In genomic region chr17:20009302-20010098, GRCh38 we compare ENCODE assay signal across 1 cellular context.
TF ChIP-seq lines count a peak whose summit lies in the region.

TSS of gene SPECC1 (plus strand) at chr17:20009359. CDS start at chr17:20096652, 87,293 bp downstream.

TF ChIP-seq in GM12878, 131 proteins besides CTCF, POLR2A, EP300 and RAD21 (continued from another document):
- TF ChIP-seq SRF (IDR thresholded peaks at IDR 0.05; ENCODE audit: low read depth in 2 of 2, low read length in 2 of 2) (0 out of 4 replicates have a peak, but pooled peaks of 1 of the 2 experiments have one; percentile 31), ZBTB4 (CRISPR knock-in tag; IDR thresholded peaks at IDR 0.05) (no peak), TARDBP (IDR thresholded peaks at IDR 0.05; ENCODE audit: borderline replicate concordance) (0 out of 2 replicates have a peak, but pooled peaks have one; percentile 51), TBL1XR1 (IDR thresholded peaks at IDR 0.05; ENCODE audit: low read depth, low read length) (no peak), IKZF1 (conservative IDR thresholded peaks at IDR 0.05) (peak; percentile 85), BCL11A (IDR thresholded peaks at IDR 0.05; ENCODE audit: low read depth, low read length) (no peak), NFYA (IDR thresholded peaks at IDR 0.05; ENCODE audit: borderline replicate concordance, low read depth, low read length) (no peak), CBX3 (IDR thresholded peaks at IDR 0.05; ENCODE audit: borderline replicate concordance, low read depth) (no peak), SMC3 (IDR thresholded peaks at IDR 0.05; ENCODE audit: borderline replicate concordance, low read length) (0 out of 2 replicates have a peak, but pooled peaks have one; percentile 40), ASH2L (IDR thresholded peaks at IDR 0.05; ENCODE audit: borderline replicate concordance, low read depth) (no peak), NKRF (conservative IDR thresholded peaks at IDR 0.05) (0 out of 2 replicates have a peak, but pooled peaks have one; percentile 27), BHLHE40 (IDR thresholded peaks at IDR 0.05; ENCODE audit: borderline replicate concordance in 1 of 2, low read depth in 2 of 2, low read length in 1 of 2) (peak; percentile 22 to 62; a peak in 3 of 4 replicates), MAX (IDR thresholded peaks at IDR 0.05; ENCODE audit: low read depth, low read length) (no peak), E4F1 (IDR thresholded peaks at IDR 0.05; ENCODE audit: borderline replicate concordance, partially characterized antibody) (no peak), NR2F1 (conservative IDR thresholded peaks at IDR 0.05) (0 out of 2 replicates have a peak, but pooled peaks have one; percentile 21), USF1 (IDR thresholded peaks at IDR 0.05; ENCODE audit: borderline replicate concordance, extremely low read length, insufficient read depth, low read depth, low read length) (no peak), ELK1 (IDR thresholded peaks at IDR 0.05; ENCODE audit: low read depth, low read length) (no peak), ZBTB40 (IDR thresholded peaks at IDR 0.05; ENCODE audit: borderline replicate concordance) (no peak), ZZZ3 (IDR thresholded peaks at IDR 0.05; ENCODE audit: control insufficient read depth, insufficient read length, low read depth) (no peak), SMARCA5 (IDR thresholded peaks at IDR 0.05) (peak; percentile 77), MXI1 (IDR thresholded peaks at IDR 0.05; ENCODE audit: low read depth, low read length) (no peak), BRCA1 (IDR thresholded peaks at IDR 0.05; ENCODE audit: low read depth, low read length) (no peak), ZNF384 (IDR thresholded peaks at IDR 0.05; ENCODE audit: borderline replicate concordance, low read depth, low read length) (0 out of 2 replicates have a peak, but pooled peaks have one; percentile 8), NR2C2 (IDR thresholded peaks at IDR 0.05; ENCODE audit: borderline replicate concordance, control insufficient read depth, insufficient read length, low read depth) (no peak), SREBF1 (IDR thresholded peaks at IDR 0.05; ENCODE audit: low read length) (peak; percentile 30; the same call in 1 of the 2 replicates), TCF3 (IDR thresholded peaks at IDR 0.05; ENCODE audit: borderline replicate concordance, insufficient read depth, low read depth, low read length) (peak; percentile 65; the same call in 1 of the 2 replicates), ATF3 (IDR thresholded peaks at IDR 0.05; ENCODE audit: borderline replicate concordance, extremely low read depth, low read depth, low read length) (peak; percentile 46; the same call in 1 of the 2 replicates), GATAD2B (conservative IDR thresholded peaks at IDR 0.05; ENCODE audit: low read depth) (peak; percentile 49; the same call in 1 of the 2 replicates), HCFC1 (IDR thresholded peaks at IDR 0.05; ENCODE audit: low read length) (no peak), RBBP5 (conservative IDR thresholded peaks at IDR 0.05) (no peak), PRDM15 (CRISPR knock-in tag; IDR thresholded peaks at IDR 0.05) (no peak), YY1 (IDR thresholded peaks at IDR 0.05; ENCODE audit: low read depth, low read length) (peak; percentile 89)
